ENCODE assay signal across 1 cellular context in genomic region chr1:14600405-14601150, GRCh38.
TF ChIP-seq lines count a peak whose summit lies in the region.

No MANE protein-coding gene starts in this region.

TF ChIP-seq in GM23338, 12 proteins besides CTCF, POLR2A, EP300 and RAD21 (continued from another document):
- TF ChIP-seq, protein P1, sequence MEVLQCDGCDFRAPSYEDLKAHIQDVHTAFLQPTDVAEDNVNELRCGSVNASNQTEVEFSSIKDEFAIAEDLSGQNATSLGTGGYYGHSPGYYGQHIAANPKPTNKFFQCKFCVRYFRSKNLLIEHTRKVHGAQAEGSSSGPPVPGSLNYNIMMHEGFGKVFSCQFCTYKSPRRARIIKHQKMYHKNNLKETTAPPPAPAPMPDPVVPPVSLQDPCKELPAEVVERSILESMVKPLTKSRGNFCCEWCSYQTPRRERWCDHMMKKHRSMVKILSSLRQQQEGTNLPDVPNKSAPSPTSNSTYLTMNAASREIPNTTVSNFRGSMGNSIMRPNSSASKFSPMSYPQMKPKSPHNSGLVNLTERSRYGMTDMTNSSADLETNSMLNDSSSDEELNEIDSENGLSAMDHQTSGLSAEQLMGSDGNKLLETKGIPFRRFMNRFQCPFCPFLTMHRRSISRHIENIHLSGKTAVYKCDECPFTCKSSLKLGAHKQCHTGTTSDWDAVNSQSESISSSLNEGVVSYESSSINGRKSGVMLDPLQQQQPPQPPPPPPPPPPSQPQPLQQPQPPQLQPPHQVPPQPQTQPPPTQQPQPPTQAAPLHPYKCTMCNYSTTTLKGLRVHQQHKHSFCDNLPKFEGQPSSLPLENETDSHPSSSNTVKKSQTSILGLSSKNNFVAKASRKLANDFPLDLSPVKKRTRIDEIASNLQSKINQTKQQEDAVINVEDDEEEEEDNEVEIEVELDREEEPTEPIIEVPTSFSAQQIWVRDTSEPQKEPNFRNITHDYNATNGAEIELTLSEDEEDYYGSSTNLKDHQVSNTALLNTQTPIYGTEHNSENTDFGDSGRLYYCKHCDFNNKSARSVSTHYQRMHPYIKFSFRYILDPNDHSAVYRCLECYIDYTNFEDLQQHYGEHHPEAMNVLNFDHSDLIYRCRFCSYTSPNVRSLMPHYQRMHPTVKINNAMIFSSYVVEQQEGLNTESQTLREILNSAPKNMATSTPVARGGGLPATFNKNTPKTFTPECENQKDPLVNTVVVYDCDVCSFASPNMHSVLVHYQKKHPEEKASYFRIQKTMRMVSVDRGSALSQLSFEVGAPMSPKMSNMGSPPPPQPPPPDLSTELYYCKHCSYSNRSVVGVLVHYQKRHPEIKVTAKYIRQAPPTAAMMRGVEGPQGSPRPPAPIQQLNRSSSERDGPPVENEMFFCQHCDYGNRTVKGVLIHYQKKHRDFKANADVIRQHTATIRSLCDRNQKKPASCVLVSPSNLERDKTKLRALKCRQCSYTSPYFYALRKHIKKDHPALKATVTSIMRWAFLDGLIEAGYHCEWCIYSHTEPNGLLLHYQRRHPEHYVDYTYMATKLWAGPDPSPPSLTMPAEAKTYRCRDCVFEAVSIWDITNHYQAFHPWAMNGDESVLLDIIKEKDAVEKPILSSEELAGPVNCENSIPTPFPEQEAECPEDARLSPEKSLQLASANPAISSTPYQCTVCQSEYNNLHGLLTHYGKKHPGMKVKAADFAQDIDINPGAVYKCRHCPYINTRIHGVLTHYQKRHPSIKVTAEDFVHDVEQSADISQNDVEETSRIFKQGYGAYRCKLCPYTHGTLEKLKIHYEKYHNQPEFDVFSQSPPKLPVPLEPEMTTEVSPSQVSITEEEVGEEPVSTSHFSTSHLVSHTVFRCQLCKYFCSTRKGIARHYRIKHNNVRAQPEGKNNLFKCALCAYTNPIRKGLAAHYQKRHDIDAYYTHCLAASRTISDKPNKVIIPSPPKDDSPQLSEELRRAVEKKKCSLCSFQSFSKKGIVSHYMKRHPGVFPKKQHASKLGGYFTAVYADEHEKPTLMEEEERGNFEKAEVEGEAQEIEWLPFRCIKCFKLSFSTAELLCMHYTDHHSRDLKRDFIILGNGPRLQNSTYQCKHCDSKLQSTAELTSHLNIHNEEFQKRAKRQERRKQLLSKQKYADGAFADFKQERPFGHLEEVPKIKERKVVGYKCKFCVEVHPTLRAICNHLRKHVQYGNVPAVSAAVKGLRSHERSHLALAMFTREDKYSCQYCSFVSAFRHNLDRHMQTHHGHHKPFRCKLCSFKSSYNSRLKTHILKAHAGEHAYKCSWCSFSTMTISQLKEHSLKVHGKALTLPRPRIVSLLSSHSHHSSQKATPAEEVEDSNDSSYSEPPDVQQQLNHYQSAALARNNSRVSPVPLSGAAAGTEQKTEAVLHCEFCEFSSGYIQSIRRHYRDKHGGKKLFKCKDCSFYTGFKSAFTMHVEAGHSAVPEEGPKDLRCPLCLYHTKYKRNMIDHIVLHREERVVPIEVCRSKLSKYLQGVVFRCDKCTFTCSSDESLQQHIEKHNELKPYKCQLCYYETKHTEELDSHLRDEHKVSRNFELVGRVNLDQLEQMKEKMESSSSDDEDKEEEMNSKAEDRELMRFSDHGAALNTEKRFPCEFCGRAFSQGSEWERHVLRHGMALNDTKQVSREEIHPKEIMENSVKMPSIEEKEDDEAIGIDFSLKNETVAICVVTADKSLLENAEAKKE (CRISPR knock-in tag; IDR thresholded peaks at IDR 0.05) = no peak
- no peak for TF ChIP-seq ZNF114 (CRISPR knock-in tag; IDR thresholded peaks at IDR 0.05)
- TF ChIP-seq POLR2AphosphoS5 (IDR thresholded peaks at IDR 0.05; ENCODE audit: low read depth) = no peak
- no peak for TF ChIP-seq CREB1 (CRISPR knock-in tag; IDR thresholded peaks at IDR 0.05; ENCODE audit: low read depth)
- TF ChIP-seq ETS1 (IDR thresholded peaks at IDR 0.05) = no peak
- no peak for TF ChIP-seq EZH2phosphoT487 (IDR thresholded peaks at IDR 0.05; ENCODE audit: unreplicated experiment)
- TF ChIP-seq, protein P2, sequence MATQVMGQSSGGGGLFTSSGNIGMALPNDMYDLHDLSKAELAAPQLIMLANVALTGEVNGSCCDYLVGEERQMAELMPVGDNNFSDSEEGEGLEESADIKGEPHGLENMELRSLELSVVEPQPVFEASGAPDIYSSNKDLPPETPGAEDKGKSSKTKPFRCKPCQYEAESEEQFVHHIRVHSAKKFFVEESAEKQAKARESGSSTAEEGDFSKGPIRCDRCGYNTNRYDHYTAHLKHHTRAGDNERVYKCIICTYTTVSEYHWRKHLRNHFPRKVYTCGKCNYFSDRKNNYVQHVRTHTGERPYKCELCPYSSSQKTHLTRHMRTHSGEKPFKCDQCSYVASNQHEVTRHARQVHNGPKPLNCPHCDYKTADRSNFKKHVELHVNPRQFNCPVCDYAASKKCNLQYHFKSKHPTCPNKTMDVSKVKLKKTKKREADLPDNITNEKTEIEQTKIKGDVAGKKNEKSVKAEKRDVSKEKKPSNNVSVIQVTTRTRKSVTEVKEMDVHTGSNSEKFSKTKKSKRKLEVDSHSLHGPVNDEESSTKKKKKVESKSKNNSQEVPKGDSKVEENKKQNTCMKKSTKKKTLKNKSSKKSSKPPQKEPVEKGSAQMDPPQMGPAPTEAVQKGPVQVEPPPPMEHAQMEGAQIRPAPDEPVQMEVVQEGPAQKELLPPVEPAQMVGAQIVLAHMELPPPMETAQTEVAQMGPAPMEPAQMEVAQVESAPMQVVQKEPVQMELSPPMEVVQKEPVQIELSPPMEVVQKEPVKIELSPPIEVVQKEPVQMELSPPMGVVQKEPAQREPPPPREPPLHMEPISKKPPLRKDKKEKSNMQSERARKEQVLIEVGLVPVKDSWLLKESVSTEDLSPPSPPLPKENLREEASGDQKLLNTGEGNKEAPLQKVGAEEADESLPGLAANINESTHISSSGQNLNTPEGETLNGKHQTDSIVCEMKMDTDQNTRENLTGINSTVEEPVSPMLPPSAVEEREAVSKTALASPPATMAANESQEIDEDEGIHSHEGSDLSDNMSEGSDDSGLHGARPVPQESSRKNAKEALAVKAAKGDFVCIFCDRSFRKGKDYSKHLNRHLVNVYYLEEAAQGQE (IDR thresholded peaks at IDR 0.05; ENCODE audit: unreplicated experiment) = no peak
